ENCODE assay signal across 1 cellular context in the genomic region with DNA sequence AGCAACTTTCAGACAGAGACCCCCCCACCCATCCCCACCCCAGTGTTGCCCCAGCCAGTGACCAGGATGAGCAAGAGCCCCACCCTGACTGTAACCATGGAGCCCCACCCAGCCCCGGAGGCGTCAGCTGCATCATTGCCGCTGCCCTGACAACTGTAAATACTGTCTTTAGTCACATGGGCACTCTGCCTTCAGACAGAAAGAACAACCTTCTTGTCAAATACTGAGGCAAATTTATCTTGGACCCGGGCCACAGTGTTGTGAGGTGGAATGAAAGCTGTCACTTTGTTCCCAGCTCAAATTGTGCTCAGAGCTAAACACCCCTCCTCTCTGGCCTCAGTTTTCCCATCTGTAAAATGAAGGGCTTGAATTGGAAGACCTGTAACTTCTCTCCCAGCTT.
TF ChIP-seq lines count a peak whose summit lies in the region.

No MANE protein-coding gene starts in this region.

TF ChIP-seq in GM12878, 131 proteins besides CTCF, POLR2A, EP300 and RAD21:
- TF ChIP-seq POLR2AphosphoS2 (IDR thresholded peaks at IDR 0.05; ENCODE audit: low read depth, low read length): no peak
- TF ChIP-seq, protein P1, sequence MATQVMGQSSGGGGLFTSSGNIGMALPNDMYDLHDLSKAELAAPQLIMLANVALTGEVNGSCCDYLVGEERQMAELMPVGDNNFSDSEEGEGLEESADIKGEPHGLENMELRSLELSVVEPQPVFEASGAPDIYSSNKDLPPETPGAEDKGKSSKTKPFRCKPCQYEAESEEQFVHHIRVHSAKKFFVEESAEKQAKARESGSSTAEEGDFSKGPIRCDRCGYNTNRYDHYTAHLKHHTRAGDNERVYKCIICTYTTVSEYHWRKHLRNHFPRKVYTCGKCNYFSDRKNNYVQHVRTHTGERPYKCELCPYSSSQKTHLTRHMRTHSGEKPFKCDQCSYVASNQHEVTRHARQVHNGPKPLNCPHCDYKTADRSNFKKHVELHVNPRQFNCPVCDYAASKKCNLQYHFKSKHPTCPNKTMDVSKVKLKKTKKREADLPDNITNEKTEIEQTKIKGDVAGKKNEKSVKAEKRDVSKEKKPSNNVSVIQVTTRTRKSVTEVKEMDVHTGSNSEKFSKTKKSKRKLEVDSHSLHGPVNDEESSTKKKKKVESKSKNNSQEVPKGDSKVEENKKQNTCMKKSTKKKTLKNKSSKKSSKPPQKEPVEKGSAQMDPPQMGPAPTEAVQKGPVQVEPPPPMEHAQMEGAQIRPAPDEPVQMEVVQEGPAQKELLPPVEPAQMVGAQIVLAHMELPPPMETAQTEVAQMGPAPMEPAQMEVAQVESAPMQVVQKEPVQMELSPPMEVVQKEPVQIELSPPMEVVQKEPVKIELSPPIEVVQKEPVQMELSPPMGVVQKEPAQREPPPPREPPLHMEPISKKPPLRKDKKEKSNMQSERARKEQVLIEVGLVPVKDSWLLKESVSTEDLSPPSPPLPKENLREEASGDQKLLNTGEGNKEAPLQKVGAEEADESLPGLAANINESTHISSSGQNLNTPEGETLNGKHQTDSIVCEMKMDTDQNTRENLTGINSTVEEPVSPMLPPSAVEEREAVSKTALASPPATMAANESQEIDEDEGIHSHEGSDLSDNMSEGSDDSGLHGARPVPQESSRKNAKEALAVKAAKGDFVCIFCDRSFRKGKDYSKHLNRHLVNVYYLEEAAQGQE (IDR thresholded peaks at IDR 0.05; ENCODE audit: low read depth, low read length): no peak
- TF ChIP-seq, protein P2, sequence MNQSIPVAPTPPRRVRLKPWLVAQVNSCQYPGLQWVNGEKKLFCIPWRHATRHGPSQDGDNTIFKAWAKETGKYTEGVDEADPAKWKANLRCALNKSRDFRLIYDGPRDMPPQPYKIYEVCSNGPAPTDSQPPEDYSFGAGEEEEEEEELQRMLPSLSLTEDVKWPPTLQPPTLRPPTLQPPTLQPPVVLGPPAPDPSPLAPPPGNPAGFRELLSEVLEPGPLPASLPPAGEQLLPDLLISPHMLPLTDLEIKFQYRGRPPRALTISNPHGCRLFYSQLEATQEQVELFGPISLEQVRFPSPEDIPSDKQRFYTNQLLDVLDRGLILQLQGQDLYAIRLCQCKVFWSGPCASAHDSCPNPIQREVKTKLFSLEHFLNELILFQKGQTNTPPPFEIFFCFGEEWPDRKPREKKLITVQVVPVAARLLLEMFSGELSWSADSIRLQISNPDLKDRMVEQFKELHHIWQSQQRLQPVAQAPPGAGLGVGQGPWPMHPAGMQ (IDR thresholded peaks at IDR 0.05; ENCODE audit: borderline replicate concordance): no peak
- no peak for TF ChIP-seq SMARCA5 (IDR thresholded peaks at IDR 0.05)
- no peak for TF ChIP-seq E4F1 (IDR thresholded peaks at IDR 0.05; ENCODE audit: borderline replicate concordance, partially characterized antibody)
- no peak for TF ChIP-seq TCF12 (IDR thresholded peaks at IDR 0.05; ENCODE audit: low read depth, low read length)
- no peak for TF ChIP-seq BHLHE40 (IDR thresholded peaks at IDR 0.05; ENCODE audit: borderline replicate concordance in 1 of 2, low read depth in 2 of 2, low read length in 1 of 2)
- no peak for TF ChIP-seq NFYA (IDR thresholded peaks at IDR 0.05; ENCODE audit: borderline replicate concordance, low read depth, low read length)
- TF ChIP-seq BMI1 (IDR thresholded peaks at IDR 0.05; ENCODE audit: borderline replicate concordance): no peak
- TF ChIP-seq ZSCAN29 (IDR thresholded peaks at IDR 0.05): no peak
- no peak for TF ChIP-seq CHD1 (IDR thresholded peaks at IDR 0.05; ENCODE audit: low read depth, low read length)
- TF ChIP-seq MYC (IDR thresholded peaks at IDR 0.05; ENCODE audit: insufficient read depth, insufficient read length, insufficient replicate concordance, low read length, severe bottlenecking): no peak
- TF ChIP-seq NR2C1 (IDR thresholded peaks at IDR 0.05): no peak
- no peak for TF ChIP-seq FOXM1 (IDR thresholded peaks at IDR 0.05; ENCODE audit: low read depth, low read length)
- TF ChIP-seq PBX3 (IDR thresholded peaks at IDR 0.05; ENCODE audit: insufficient replicate concordance, low read depth, low read length): no peak
- no peak for TF ChIP-seq SREBF2 (IDR thresholded peaks at IDR 0.05; ENCODE audit: low read length)
- no peak for TF ChIP-seq CBFB (IDR thresholded peaks at IDR 0.05; ENCODE audit: low read depth)
- no peak for TF ChIP-seq CUX1 (IDR thresholded peaks at IDR 0.05; ENCODE audit: insufficient replicate concordance, low read depth, low read length)
- TF ChIP-seq, protein P3, sequence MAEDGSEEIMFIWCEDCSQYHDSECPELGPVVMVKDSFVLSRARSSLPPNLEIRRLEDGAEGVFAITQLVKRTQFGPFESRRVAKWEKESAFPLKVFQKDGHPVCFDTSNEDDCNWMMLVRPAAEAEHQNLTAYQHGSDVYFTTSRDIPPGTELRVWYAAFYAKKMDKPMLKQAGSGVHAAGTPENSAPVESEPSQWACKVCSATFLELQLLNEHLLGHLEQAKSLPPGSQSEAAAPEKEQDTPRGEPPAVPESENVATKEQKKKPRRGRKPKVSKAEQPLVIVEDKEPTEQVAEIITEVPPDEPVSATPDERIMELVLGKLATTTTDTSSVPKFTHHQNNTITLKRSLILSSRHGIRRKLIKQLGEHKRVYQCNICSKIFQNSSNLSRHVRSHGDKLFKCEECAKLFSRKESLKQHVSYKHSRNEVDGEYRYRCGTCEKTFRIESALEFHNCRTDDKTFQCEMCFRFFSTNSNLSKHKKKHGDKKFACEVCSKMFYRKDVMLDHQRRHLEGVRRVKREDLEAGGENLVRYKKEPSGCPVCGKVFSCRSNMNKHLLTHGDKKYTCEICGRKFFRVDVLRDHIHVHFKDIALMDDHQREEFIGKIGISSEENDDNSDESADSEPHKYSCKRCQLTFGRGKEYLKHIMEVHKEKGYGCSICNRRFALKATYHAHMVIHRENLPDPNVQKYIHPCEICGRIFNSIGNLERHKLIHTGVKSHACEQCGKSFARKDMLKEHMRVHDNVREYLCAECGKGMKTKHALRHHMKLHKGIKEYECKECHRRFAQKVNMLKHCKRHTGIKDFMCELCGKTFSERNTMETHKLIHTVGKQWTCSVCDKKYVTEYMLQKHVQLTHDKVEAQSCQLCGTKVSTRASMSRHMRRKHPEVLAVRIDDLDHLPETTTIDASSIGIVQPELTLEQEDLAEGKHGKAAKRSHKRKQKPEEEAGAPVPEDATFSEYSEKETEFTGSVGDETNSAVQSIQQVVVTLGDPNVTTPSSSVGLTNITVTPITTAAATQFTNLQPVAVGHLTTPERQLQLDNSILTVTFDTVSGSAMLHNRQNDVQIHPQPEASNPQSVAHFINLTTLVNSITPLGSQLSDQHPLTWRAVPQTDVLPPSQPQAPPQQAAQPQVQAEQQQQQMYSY (CRISPR knock-in tag; IDR thresholded peaks at IDR 0.05): no peak
TF ChIP-seq in GM12878: peak in this region for 0.
